In the genomic region with DNA sequence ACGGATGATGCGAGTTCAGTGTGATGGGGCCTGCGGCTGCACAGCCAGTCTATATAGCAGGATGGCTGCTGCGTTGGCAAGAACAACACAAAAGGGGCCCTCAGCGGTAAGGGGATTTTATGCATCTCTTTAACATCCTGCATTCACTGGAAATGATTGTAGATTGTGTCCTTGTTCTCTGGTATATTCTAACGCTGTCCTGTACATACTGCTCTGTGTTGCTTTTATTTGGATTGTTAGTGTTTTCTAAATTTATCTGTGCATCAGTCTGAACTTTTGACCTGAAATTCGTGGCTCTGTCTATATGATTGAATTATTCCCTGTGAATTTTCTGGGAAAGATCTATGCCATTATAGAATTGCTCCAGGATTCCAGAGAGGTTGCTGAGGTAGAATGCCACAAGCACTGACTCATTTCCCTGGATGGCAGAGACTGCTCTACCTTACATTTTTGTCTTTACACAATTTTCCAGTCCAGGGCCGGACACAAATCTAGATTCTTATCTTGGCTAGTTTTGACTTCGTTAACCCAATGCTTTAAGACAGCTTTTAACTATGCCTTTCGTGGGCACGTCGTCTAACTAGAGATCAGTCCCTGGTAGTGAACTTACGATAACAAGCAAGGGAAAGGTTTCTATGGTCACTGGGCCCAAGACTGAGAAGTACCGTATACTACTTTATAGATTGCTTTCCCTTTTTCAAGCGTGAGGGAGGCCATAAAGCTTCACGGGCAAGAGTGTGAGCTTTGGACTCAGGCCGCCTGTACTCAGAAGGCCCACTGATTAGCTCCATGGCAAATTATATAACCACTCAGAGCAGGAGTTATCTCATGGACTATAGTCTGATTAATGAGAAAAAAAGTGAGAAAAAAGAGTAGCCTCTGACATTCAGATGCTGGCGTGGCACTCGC, we compare ENCODE assay signal across 1 cellular context.
TF ChIP-seq lines count a peak whose summit lies in the region.

A gene with protein sequence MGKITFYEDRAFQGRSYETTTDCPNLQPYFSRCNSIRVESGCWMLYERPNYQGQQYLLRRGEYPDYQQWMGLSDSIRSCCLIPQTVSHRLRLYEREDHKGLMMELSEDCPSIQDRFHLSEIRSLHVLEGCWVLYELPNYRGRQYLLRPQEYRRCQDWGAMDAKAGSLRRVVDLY (minus strand): TSS at position 25 of the 909 bp plus-strand sequence. CDS start 36 bp downstream, outside the sequence.

TF ChIP-seq in HepG2, 621 proteins besides CTCF, POLR2A, EP300 and RAD21 (continued from another document and continues in another):
- TF ChIP-seq, protein P1, sequence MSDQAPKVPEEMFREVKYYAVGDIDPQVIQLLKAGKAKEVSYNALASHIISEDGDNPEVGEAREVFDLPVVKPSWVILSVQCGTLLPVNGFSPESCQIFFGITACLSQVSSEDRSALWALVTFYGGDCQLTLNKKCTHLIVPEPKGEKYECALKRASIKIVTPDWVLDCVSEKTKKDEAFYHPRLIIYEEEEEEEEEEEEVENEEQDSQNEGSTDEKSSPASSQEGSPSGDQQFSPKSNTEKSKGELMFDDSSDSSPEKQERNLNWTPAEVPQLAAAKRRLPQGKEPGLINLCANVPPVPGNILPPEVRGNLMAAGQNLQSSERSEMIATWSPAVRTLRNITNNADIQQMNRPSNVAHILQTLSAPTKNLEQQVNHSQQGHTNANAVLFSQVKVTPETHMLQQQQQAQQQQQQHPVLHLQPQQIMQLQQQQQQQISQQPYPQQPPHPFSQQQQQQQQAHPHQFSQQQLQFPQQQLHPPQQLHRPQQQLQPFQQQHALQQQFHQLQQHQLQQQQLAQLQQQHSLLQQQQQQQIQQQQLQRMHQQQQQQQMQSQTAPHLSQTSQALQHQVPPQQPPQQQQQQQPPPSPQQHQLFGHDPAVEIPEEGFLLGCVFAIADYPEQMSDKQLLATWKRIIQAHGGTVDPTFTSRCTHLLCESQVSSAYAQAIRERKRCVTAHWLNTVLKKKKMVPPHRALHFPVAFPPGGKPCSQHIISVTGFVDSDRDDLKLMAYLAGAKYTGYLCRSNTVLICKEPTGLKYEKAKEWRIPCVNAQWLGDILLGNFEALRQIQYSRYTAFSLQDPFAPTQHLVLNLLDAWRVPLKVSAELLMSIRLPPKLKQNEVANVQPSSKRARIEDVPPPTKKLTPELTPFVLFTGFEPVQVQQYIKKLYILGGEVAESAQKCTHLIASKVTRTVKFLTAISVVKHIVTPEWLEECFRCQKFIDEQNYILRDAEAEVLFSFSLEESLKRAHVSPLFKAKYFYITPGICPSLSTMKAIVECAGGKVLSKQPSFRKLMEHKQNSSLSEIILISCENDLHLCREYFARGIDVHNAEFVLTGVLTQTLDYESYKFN (CRISPR knock-in tag; conservative IDR thresholded peaks at IDR 0.05), result peak; percentile 90
- TF ChIP-seq ZFP1 (CRISPR knock-in tag; IDR thresholded peaks at IDR 0.05) (0 out of 2 replicates have a peak, but pooled peaks have one; percentile 19), GATAD2A (CRISPR knock-in tag; IDR thresholded peaks at IDR 0.05) (peak; percentile 74), ZSCAN9 (CRISPR knock-in tag; IDR thresholded peaks at IDR 0.05; ENCODE audit: borderline replicate concordance) (0 out of 2 replicates have a peak, but pooled peaks have one; percentile 48), JUN (CRISPR knock-in tag; IDR thresholded peaks at IDR 0.05) (0 out of 2 replicates have a peak, but pooled peaks have one; percentile 39), NRL (CRISPR knock-in tag; IDR thresholded peaks at IDR 0.05; ENCODE audit: borderline replicate concordance) (no peak), ZNF678 (CRISPR knock-in tag; IDR thresholded peaks at IDR 0.05) (no peak), NCOA1 (CRISPR knock-in tag; IDR thresholded peaks at IDR 0.05) (0 out of 2 replicates have a peak, but pooled peaks have one; percentile 60), ZMYM4 (CRISPR knock-in tag; IDR thresholded peaks at IDR 0.05) (peak; percentile 64; the same call in 1 of the 2 replicates), NONO (IDR thresholded peaks at IDR 0.05) (no peak), NONO (CRISPR knock-in tag; conservative IDR thresholded peaks at IDR 0.05) (0 out of 2 replicates have a peak, but pooled peaks have one; percentile 31), CENPX (CRISPR knock-in tag; IDR thresholded peaks at IDR 0.05) (no peak), ZMYM3 (CRISPR knock-in tag; IDR thresholded peaks at IDR 0.05) (peak; percentile 42; the same call in 1 of the 2 replicates), MIXL1 (CRISPR knock-in tag; IDR thresholded peaks at IDR 0.05) (peak; percentile 81; the same call in 1 of the 2 replicates), SOX6 (IDR thresholded peaks at IDR 0.05) (no peak), SOX6 (CRISPR knock-in tag; IDR thresholded peaks at IDR 0.05) (peak; percentile 78), SOX13 (IDR thresholded peaks at IDR 0.05) (0 out of 2 replicates have a peak, but pooled peaks have one; percentile 11), SOX13 (CRISPR knock-in tag; conservative IDR thresholded peaks at IDR 0.05 in 1 of 2, IDR thresholded peaks at IDR 0.05 in 1 of 2) (peak in 1 of 2 experiments; percentile 60; a peak in 2 of 4 replicates), CCDC6 (CRISPR knock-in tag; IDR thresholded peaks at IDR 0.05) (peak; percentile 74; the same call in 1 of the 2 replicates), ZKSCAN8 (CRISPR knock-in tag; IDR thresholded peaks at IDR 0.05; ENCODE audit: borderline replicate concordance) (no peak; the same call in 1 of the 2 replicates), ZKSCAN5 (CRISPR knock-in tag; IDR thresholded peaks at IDR 0.05) (no peak), KLF16 (CRISPR knock-in tag; IDR thresholded peaks at IDR 0.05) (peak in 1 of 2 experiments; percentile 75; a peak in 2 of 4 replicates), RCOR2 (CRISPR knock-in tag; IDR thresholded peaks at IDR 0.05) (peak; percentile 22; the same call in 1 of the 2 replicates), ZNF124 (CRISPR knock-in tag; IDR thresholded peaks at IDR 0.05) (peak; percentile 53; the same call in 1 of the 2 replicates), THAP11 (CRISPR knock-in tag; IDR thresholded peaks at IDR 0.05) (peak; percentile 45; the same call in 1 of the 2 replicates), ZNF205 (CRISPR knock-in tag; IDR thresholded peaks at IDR 0.05) (0 out of 2 replicates have a peak, but pooled peaks have one; percentile 72), KLF9 (CRISPR knock-in tag; IDR thresholded peaks at IDR 0.05; ENCODE audit: low read depth) (0 out of 2 replicates have a peak, but pooled peaks have one; percentile 39)
- TF ChIP-seq, protein P2, sequence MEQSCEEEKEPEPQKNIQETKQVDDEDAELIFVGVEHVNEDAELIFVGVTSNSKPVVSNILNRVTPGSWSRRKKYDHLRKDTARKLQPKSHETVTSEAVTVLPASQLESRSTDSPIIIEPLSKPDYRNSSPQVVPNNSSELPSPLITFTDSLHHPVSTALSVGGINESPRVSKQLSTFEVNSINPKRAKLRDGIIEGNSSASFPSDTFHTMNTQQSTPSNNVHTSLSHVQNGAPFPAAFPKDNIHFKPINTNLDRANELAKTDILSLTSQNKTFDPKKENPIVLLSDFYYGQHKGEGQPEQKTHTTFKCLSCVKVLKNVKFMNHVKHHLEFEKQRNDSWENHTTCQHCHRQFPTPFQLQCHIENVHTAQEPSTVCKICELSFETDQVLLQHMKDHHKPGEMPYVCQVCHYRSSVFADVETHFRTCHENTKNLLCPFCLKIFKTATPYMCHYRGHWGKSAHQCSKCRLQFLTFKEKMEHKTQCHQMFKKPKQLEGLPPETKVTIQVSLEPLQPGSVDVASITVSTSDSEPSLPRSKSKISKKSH (CRISPR knock-in tag; IDR thresholded peaks at IDR 0.05; ENCODE audit: borderline replicate concordance), result no peak
- TF ChIP-seq, protein P3, sequence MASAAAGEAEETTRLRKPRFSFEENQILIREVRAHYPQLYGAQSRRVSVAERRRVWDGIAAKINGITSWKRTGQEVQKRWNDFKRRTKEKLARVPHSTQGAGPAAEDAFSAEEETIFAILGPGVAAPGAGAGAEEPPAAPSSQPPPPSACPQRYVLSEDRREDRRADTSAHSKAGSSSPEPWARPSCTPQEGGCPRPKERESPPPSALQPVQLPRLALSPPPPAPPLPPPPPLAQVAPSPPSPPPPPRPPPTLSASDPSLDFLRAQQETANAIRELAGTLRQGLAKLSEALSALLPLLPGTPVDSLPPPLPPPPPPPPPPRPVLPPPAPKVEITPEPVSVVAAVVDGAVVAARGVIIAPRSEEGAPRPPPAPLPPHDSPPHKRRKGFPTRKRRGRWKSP (CRISPR knock-in tag; IDR thresholded peaks at IDR 0.05), result no peak
- TF ChIP-seq, protein P4, sequence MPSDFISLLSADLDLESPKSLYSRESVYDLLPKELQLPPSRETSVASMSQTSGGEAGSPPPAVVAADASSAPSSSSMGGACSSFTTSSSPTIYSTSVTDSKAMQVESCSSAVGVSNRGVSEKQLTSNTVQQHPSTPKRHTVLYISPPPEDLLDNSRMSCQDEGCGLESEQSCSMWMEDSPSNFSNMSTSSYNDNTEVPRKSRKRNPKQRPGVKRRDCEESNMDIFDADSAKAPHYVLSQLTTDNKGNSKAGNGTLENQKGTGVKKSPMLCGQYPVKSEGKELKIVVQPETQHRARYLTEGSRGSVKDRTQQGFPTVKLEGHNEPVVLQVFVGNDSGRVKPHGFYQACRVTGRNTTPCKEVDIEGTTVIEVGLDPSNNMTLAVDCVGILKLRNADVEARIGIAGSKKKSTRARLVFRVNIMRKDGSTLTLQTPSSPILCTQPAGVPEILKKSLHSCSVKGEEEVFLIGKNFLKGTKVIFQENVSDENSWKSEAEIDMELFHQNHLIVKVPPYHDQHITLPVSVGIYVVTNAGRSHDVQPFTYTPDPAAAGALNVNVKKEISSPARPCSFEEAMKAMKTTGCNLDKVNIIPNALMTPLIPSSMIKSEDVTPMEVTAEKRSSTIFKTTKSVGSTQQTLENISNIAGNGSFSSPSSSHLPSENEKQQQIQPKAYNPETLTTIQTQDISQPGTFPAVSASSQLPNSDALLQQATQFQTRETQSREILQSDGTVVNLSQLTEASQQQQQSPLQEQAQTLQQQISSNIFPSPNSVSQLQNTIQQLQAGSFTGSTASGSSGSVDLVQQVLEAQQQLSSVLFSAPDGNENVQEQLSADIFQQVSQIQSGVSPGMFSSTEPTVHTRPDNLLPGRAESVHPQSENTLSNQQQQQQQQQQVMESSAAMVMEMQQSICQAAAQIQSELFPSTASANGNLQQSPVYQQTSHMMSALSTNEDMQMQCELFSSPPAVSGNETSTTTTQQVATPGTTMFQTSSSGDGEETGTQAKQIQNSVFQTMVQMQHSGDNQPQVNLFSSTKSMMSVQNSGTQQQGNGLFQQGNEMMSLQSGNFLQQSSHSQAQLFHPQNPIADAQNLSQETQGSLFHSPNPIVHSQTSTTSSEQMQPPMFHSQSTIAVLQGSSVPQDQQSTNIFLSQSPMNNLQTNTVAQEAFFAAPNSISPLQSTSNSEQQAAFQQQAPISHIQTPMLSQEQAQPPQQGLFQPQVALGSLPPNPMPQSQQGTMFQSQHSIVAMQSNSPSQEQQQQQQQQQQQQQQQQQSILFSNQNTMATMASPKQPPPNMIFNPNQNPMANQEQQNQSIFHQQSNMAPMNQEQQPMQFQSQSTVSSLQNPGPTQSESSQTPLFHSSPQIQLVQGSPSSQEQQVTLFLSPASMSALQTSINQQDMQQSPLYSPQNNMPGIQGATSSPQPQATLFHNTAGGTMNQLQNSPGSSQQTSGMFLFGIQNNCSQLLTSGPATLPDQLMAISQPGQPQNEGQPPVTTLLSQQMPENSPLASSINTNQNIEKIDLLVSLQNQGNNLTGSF (CRISPR knock-in tag; IDR thresholded peaks at IDR 0.05), result no peak
- TF ChIP-seq, protein P5, sequence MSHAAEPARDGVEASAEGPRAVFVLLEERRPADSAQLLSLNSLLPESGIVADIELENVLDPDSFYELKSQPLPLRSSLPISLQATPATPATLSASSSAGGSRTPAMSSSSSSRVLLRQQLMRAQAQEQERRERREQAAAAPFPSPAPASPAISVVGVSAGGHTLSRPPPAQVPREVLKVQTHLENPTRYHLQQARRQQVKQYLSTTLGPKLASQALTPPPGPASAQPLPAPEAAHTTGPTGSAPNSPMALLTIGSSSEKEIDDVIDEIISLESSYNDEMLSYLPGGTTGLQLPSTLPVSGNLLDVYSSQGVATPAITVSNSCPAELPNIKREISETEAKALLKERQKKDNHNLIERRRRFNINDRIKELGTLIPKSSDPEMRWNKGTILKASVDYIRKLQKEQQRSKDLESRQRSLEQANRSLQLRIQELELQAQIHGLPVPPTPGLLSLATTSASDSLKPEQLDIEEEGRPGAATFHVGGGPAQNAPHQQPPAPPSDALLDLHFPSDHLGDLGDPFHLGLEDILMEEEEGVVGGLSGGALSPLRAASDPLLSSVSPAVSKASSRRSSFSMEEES (CRISPR knock-in tag; IDR thresholded peaks at IDR 0.05), result peak; percentile 35; the same call in 1 of the 2 replicates
- TF ChIP-seq, protein P6, sequence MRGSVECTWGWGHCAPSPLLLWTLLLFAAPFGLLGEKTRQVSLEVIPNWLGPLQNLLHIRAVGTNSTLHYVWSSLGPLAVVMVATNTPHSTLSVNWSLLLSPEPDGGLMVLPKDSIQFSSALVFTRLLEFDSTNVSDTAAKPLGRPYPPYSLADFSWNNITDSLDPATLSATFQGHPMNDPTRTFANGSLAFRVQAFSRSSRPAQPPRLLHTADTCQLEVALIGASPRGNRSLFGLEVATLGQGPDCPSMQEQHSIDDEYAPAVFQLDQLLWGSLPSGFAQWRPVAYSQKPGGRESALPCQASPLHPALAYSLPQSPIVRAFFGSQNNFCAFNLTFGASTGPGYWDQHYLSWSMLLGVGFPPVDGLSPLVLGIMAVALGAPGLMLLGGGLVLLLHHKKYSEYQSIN (CRISPR knock-in tag; IDR thresholded peaks at IDR 0.05; ENCODE audit: borderline replicate concordance), result no peak
- TF ChIP-seq, protein P7, sequence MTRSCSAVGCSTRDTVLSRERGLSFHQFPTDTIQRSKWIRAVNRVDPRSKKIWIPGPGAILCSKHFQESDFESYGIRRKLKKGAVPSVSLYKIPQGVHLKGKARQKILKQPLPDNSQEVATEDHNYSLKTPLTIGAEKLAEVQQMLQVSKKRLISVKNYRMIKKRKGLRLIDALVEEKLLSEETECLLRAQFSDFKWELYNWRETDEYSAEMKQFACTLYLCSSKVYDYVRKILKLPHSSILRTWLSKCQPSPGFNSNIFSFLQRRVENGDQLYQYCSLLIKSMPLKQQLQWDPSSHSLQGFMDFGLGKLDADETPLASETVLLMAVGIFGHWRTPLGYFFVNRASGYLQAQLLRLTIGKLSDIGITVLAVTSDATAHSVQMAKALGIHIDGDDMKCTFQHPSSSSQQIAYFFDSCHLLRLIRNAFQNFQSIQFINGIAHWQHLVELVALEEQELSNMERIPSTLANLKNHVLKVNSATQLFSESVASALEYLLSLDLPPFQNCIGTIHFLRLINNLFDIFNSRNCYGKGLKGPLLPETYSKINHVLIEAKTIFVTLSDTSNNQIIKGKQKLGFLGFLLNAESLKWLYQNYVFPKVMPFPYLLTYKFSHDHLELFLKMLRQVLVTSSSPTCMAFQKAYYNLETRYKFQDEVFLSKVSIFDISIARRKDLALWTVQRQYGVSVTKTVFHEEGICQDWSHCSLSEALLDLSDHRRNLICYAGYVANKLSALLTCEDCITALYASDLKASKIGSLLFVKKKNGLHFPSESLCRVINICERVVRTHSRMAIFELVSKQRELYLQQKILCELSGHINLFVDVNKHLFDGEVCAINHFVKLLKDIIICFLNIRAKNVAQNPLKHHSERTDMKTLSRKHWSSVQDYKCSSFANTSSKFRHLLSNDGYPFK (CRISPR knock-in tag; IDR thresholded peaks at IDR 0.05; ENCODE audit: borderline replicate concordance), result no peak
- TF ChIP-seq, protein P8, sequence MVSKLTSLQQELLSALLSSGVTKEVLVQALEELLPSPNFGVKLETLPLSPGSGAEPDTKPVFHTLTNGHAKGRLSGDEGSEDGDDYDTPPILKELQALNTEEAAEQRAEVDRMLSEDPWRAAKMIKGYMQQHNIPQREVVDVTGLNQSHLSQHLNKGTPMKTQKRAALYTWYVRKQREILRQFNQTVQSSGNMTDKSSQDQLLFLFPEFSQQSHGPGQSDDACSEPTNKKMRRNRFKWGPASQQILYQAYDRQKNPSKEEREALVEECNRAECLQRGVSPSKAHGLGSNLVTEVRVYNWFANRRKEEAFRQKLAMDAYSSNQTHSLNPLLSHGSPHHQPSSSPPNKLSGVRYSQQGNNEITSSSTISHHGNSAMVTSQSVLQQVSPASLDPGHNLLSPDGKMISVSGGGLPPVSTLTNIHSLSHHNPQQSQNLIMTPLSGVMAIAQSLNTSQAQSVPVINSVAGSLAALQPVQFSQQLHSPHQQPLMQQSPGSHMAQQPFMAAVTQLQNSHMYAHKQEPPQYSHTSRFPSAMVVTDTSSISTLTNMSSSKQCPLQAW (CRISPR knock-in tag; IDR thresholded peaks at IDR 0.05), result peak; percentile 54; the same call in 1 of the 2 replicates
